20 cellular contexts compared by ENCODE assay signal in the genomic region with DNA sequence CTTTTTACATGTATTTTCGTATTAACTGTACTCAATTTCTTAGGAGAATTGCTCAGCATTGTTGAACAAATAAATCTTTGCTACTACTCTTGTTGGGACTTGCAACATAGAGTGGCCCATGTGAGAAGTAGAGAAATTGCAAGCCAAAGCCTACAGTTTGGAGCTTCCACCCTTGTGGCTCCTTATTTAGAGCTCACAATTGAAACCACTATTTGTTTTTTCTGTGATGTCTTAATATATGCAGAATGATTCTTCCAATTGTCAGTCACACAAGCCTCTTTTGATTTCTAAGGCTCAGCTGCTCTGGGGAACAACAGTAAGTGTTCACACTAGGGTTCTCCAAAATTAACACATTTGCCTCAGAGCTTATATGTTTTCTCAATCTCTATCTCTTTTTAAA.
"Had no signal": no experiment of that assay in that cellular context is flagged by ENCODE, and none has a peak within 500 bp of the region (broad histone marks: within the 10 kb centered on the region; RNA-seq: fewer than 3 reads in every experiment).

No MANE protein-coding gene starts in this region.

- H3K9me3 ChIP-seq: body of pancreas, tibial artery had no signal

- H3K4me1 ChIP-seq: body of pancreas, foreskin keratinocyte, neural progenitor cell, tibial artery had no signal

- H3K4me3 ChIP-seq: body of pancreas, neural progenitor cell, tibial artery had no signal

- H3K27ac ChIP-seq: body of pancreas, foreskin keratinocyte, neural progenitor cell, tibial artery, VCaP had no signal

- DNase-seq: activated CD4-positive, alpha-beta T cell treated with anti-CD3 and anti-CD28 coated beads, Interleukin-2, amount 10 ng/mL, durations not matched to agents 24 days and 14 days; activated CD8-positive, alpha-beta memory T cell treated with anti-CD3 and anti-CD28 coated beads, Interleukin-2, amount 10 ng/mL, durations not matched to agents 7 days and 5 days; activated CD8-positive, alpha-beta T cell treated with anti-CD3 and anti-CD28 coated beads for 36 hours; activated gamma-delta T cell; activated naive CD4-positive, alpha-beta T cell treated with anti-CD3 and anti-CD28 coated beads, Interleukin-2, amount 50 U/mL, for 16 hours; activated naive CD8-positive, alpha-beta T cell treated with anti-CD3 and anti-CD28 coated beads, Interleukin-2, amount 50 U/mL, for 24 hours; activated T-cell treated with anti-CD3 and anti-CD28 coated beads for 4 hours; body of pancreas; dermis blood vessel endothelial cell; effector memory CD4-positive, alpha-beta T cell; foreskin keratinocyte; left cardiac atrium; mesendoderm; naive thymus-derived CD4-positive, alpha-beta T cell; stimulated activated CD4-positive, alpha-beta T cell treated with anti-CD3 and anti-CD28 coated beads, Interleukin-4, amount 100 ng/mL, for 24 hours; stimulated activated naive CD4-positive, alpha-beta T cell treated with Interleukin-2 at 50 U/mL for 16 hours; tibial artery had no signal

- H3K36me3 ChIP-seq: neural progenitor cell, tibial artery had no signal

- ATAC-seq: activated CD4-positive, CD25-positive, alpha-beta regulatory T cell treated with anti-CD3 and anti-CD28 coated beads, Interleukin-2, amount 50 U/mL, for 24 hours; activated CD8-positive, alpha-beta memory T cell treated with anti-CD3 and anti-CD28 coated beads, Interleukin-2, amount 10 ng/mL, durations not matched to agents 7 days and 5 days; activated CD8-positive, alpha-beta T cell treated with anti-CD3 and anti-CD28 coated beads for 36 hours; activated naive CD8-positive, alpha-beta T cell treated with anti-CD3 and anti-CD28 coated beads, Interleukin-2, amount 50 U/mL, for 24 hours; body of pancreas; foreskin keratinocyte; left cardiac atrium; naive thymus-derived CD4-positive, alpha-beta T cell had no signal

- H3K27me3 ChIP-seq: body of pancreas, foreskin keratinocyte, neural progenitor cell, tibial artery had no signal
